Comparison of ENCODE assay signal across 9 cellular contexts in the genomic region with DNA sequence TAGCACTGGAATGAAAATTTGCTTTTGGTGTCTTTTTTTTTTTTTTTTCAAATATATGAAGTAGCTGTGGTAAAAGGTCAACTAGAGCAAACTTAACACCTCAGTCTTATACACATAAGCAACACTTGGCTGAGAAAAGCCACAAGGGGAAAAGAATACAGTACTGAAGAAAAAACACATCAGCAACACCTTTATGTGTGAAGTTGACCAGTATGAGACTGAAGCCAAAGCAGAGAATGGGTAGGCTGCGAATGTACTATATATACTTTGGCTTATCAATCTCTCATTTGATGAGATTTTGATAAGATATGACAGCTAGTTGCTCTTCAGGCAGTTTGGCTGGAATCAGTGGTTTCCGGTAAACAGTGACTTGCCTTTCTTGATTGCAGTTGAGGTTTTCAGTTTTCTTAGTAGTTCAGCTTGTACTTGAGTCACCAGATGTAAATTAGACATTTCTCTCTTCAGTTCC.
DNase-seq lines count a peak whose midpoint lies in the region; ATAC-seq and TF ChIP-seq lines count a peak whose summit lies in the region.
"Had no signal": no experiment of that assay in that cellular context is flagged by ENCODE, and none has a peak within 500 bp of the region (broad histone marks: within the 10 kb centered on the region; RNA-seq: fewer than 3 reads in every experiment).

No MANE protein-coding gene starts in this region.

- no peaks in the 10 kb centered on the region for H3K36me3 ChIP-seq in KMS-11 (ENCODE audit: insufficient read depth)

- H4K20me1 ChIP-seq in KMS-11 (ENCODE audit: insufficient read depth): no peaks in the 10 kb centered on the region

- no peaks in the 10 kb centered on the region for H3K9me3 Mint-ChIP-seq in nephron progenitor cell

- H3K36me3 Mint-ChIP-seq in nephron progenitor cell (ENCODE audit: low read depth): peaks cover 16% of the 10 kb centered on the region

- no peaks in the 10 kb centered on the region for H3K4me1 Mint-ChIP-seq in nephron progenitor cell

- peak overlapping the region; percentile 71 for H3K27ac ChIP-seq in KMS-11
- H3K27ac ChIP-seq: SK-N-MC had no signal

- H3K4me1 ChIP-seq in KMS-11 (ENCODE audit: low read depth, poor library complexity, severe bottlenecking): peaks cover 45% of the 10 kb centered on the region

- no peaks in the 10 kb centered on the region for H3K27me3 ChIP-seq in KMS-11 (ENCODE audit: insufficient read depth, low read depth)

- no peaks in the 10 kb centered on the region for H3K27me3 Mint-ChIP-seq in nephron progenitor cell (ENCODE audit: low read depth, poor library complexity)

- H3K4me2 ChIP-seq in KMS-11: peak overlapping the region; percentile 54

- no peaks in the 10 kb centered on the region for H3K79me2 ChIP-seq in KMS-11 (ENCODE audit: insufficient read depth, low read depth)

- no peak overlapping the region for H3K9ac ChIP-seq in KMS-11

- H3K4me3 Mint-ChIP-seq in nephron progenitor cell: no peak overlapping the region

- no peak overlapping the region for H3K27ac Mint-ChIP-seq in nephron progenitor cell

- TF ChIP-seq CTCF in KMS-11 (conservative IDR thresholded peaks at IDR 0.05; ENCODE audit: low read depth, low read length) (no peak), choroid plexus epithelial cell (conservative IDR thresholded peaks at IDR 0.05; ENCODE audit: low read depth, low read length) (no peak), nephron progenitor cell (IDR thresholded peaks at IDR 0.05) (no peak)

- peak; percentile 43 for ATAC-seq in GM18499 (IDR thresholded peaks at IDR 0.05; ENCODE audit: insufficient read depth, unreplicated experiment)
- peak; percentile 72 for ATAC-seq in GM21576 (IDR thresholded peaks at IDR 0.05; ENCODE audit: unreplicated experiment)

- peak; percentile 26 for DNase-seq in choroid plexus epithelial cell (ENCODE audit: low read depth)
- DNase-seq in HUDEP-2 (lab: John Stamatoyannopoulos, UW; ENCODE audit: unreplicated experiment in 76 of 76): no peak
- DNase-seq in NCI-H2081 treated with DMSO at 0.1 percent for 48 hours (lab: John Stamatoyannopoulos, UW): no peak
- no peak for DNase-seq in nephron progenitor cell
- no peak for DNase-seq in activated CD4-positive, CD25-positive, alpha-beta regulatory T cell treated with anti-CD3 and anti-CD28 coated beads, Interleukin-2, amount 50 U/mL, for 72 hours

- no peak overlapping the region for H3K4me3 ChIP-seq in KMS-11 (IDR thresholded peaks at IDR 0.05; ENCODE audit: insufficient read depth, low read depth, low read length)
- H3K4me3 ChIP-seq in choroid plexus epithelial cell (ENCODE audit: low read depth, low read length): no peak overlapping the region
- H3K4me3 ChIP-seq: SK-N-MC had no signal

- no peak overlapping the region for H2AFZ ChIP-seq in KMS-11 (ENCODE audit: low read depth)
